ENCODE assay signal across 39 cellular contexts in genomic region chr2:239971115-239971514, GRCh38. TPM values are rescaled to one million over a fixed set of nuclear protein-coding genes. Genes with fewer than 3 reads are reported as not detected.
"Had no signal": no experiment of that assay in that cellular context is flagged by ENCODE, and none has a peak within 500 bp of the region (broad histone marks: within the 10 kb centered on the region; RNA-seq: fewer than 3 reads in every experiment).

No MANE protein-coding gene starts in this region.

- H3K4me3 ChIP-seq: adrenal gland, body of pancreas, breast epithelium had no signal

- H3K4me1 Mint-ChIP-seq: activated B cell treated with CpG ODN at 0.5 μM for 24 hours; activated naive CD8-positive, alpha-beta T cell treated with anti-CD3 and anti-CD28 coated beads for 36 hours; activated T-helper 17 cell treated with anti-CD3 and anti-CD28 coated beads, Interleukin-2, amount 50 U/mL, for 72 hours had no signal

- H3K27ac ChIP-seq: adrenal gland, body of pancreas, brain microvascular endothelial cell, breast epithelium, VCaP had no signal

- H3K27me3 Mint-ChIP-seq: activated B cell treated with CpG ODN at 0.5 μM for 24 hours; activated CD4-positive, alpha-beta memory T cell treated with anti-CD3 and anti-CD28 coated beads for 36 hours; activated CD4-positive, alpha-beta T cell treated with anti-CD3 and anti-CD28 coated beads, Interleukin-2, amount 10 ng/mL, durations not matched to agents 24 days and 14 days; activated CD8-positive, alpha-beta T cell treated with anti-CD3 and anti-CD28 coated beads for 36 hours; activated naive CD8-positive, alpha-beta T cell treated with anti-CD3 and anti-CD28 coated beads for 36 hours; activated T-helper 17 cell treated with anti-CD3 and anti-CD28 coated beads, Interleukin-2, amount 50 U/mL, for 72 hours had no signal

- H3K27me3 ChIP-seq: adrenal gland, body of pancreas, brain microvascular endothelial cell, breast epithelium had no signal

- ATAC-seq: activated CD8-positive, alpha-beta T cell treated with anti-CD3 and anti-CD28 coated beads for 36 hours; activated naive CD4-positive, alpha-beta T cell treated with anti-CD3 and anti-CD28 coated beads, Interleukin-2, amount 50 U/mL, for 72 hours; activated T-cell treated with anti-CD3 and anti-CD28 coated beads, Interleukin-2, amount 50 U/mL, for 4 hours; activated T-cell treated with anti-CD3 and anti-CD28 coated beads, Interleukin-2, amount 50 U/mL, for 72 hours; activated T-helper 17 cell treated with anti-CD3 and anti-CD28 coated beads, Interleukin-2, amount 50 U/mL, for 72 hours; body of pancreas had no signal

- H3K27ac Mint-ChIP-seq: activated B cell treated with CpG ODN at 0.5 μM for 24 hours; activated CD4-positive, alpha-beta memory T cell treated with anti-CD3 and anti-CD28 coated beads for 36 hours; activated CD4-positive, alpha-beta T cell treated with anti-CD3 and anti-CD28 coated beads, Interleukin-2, amount 10 ng/mL, durations not matched to agents 24 days and 14 days; activated CD8-positive, alpha-beta T cell treated with anti-CD3 and anti-CD28 coated beads for 36 hours; activated naive CD4-positive, alpha-beta T cell treated with anti-CD3 and anti-CD28 coated beads for 36 hours; activated naive CD4-positive, alpha-beta T cell treated with anti-CD3 and anti-CD28 coated beads, Interleukin-2, amount 50 U/mL, for 72 hours; activated naive CD8-positive, alpha-beta T cell treated with anti-CD3 and anti-CD28 coated beads for 36 hours; activated T-cell treated with anti-CD3 and anti-CD28 coated beads, Interleukin-2, amount 50 U/mL, for 72 hours; activated T-helper 1 cell treated with anti-CD3 and anti-CD28 coated beads, Interleukin-12 subunit alpha, Interleukin-12 subunit beta, Interleukin-2, Interleukin-4 antibody, amounts not matched to agents 30 ng/mL and 10 ng/mL and 1 ng/mL, durations not matched to agents 14 hours and 24 hours and 36 hours; activated T-helper 17 cell treated with anti-CD3 and anti-CD28 coated beads, Interleukin-2, amount 50 U/mL, for 72 hours; T-helper 1 cell treated with Interleukin-12 subunit alpha and Interleukin-12 subunit beta and Interleukin-4 antibody, amounts not matched to agents 30 μg/mL and 1 μg/mL, for 36 hours; T-helper 2 cell treated with Interferon-gamma antibody and Interleukin-4, amounts not matched to agents 5 μg/mL and 100 μg/mL, for 36 hours had no signal

- H3K4me1 ChIP-seq: adrenal gland, body of pancreas, breast epithelium had no signal

- DNase-seq: activated B cell treated with CpG ODN at 0.5 μM for 24 hours; activated CD4-positive, alpha-beta memory T cell treated with anti-CD3 and anti-CD28 coated beads for 36 hours; activated CD4-positive, alpha-beta T cell treated with anti-CD3 and anti-CD28 coated beads for 4 hours; activated CD4-positive, alpha-beta T cell treated with anti-CD3 and anti-CD28 coated beads, Interleukin-2, amount 10 ng/mL, durations not matched to agents 24 days and 14 days; activated CD4-positive, alpha-beta T cell treated with anti-CD3 and anti-CD28 coated beads, Interleukin-2, amount 50 U/mL, for 1 hour; activated CD4-positive, alpha-beta T cell treated with anti-CD3 and anti-CD28 coated beads, Interleukin-2, amount 50 U/mL, for 4 hours; activated CD4-positive, CD25-positive, alpha-beta regulatory T cell treated with anti-CD3 and anti-CD28 coated beads, Interleukin-2, amount 50 U/mL, for 72 hours; activated CD8-positive, alpha-beta memory T cell treated with anti-CD3 and anti-CD28 coated beads, Interleukin-2, amount 50 U/mL, for 4 hours; activated CD8-positive, alpha-beta T cell treated with anti-CD3 and anti-CD28 coated beads for 36 hours; activated effector memory CD4-positive, alpha-beta T cell treated with anti-CD3 and anti-CD28 coated beads, Interleukin-2, amount 50 U/mL, for 16 hours; activated gamma-delta T cell treated with Interleukin-2 at 50 U/mL for 16 hours; activated naive CD4-positive, alpha-beta T cell; activated naive CD4-positive, alpha-beta T cell treated with anti-CD3 and anti-CD28 coated beads for 36 hours; activated naive CD4-positive, alpha-beta T cell treated with anti-CD3 and anti-CD28 coated beads, Interleukin-2, amount 50 U/mL, for 16 hours; activated naive CD8-positive, alpha-beta T cell treated with anti-CD3 and anti-CD28 coated beads for 36 hours; activated T-cell treated with anti-CD3 and anti-CD28 coated beads for 4 hours; activated T-cell treated with anti-CD3 and anti-CD28 coated beads, Interleukin-2, amount 50 U/mL, for 1 hour; activated T-cell treated with anti-CD3 and anti-CD28 coated beads, Interleukin-2, amount 50 U/mL, for 4 hours; activated T-cell treated with anti-CD3 and anti-CD28 coated beads, Interleukin-2, amount 50 U/mL, for 72 hours; adrenal gland; amniotic stem cell; aorta; body of pancreas; brain microvascular endothelial cell; central memory CD4-positive, alpha-beta T cell; T-helper 1 cell; T-helper 2 cell; T-helper 9 cell had no signal

- H3K4me3 Mint-ChIP-seq: activated B cell treated with CpG ODN at 0.5 μM for 24 hours; activated CD4-positive, alpha-beta memory T cell treated with anti-CD3 and anti-CD28 coated beads for 36 hours; activated CD4-positive, alpha-beta T cell treated with anti-CD3 and anti-CD28 coated beads, Interleukin-2, amount 10 ng/mL, durations not matched to agents 24 days and 14 days; activated CD8-positive, alpha-beta T cell treated with anti-CD3 and anti-CD28 coated beads for 36 hours; activated naive CD4-positive, alpha-beta T cell treated with anti-CD3 and anti-CD28 coated beads for 36 hours; activated naive CD8-positive, alpha-beta T cell treated with anti-CD3 and anti-CD28 coated beads for 36 hours; activated T-cell treated with anti-CD3 and anti-CD28 coated beads, Interleukin-2, amount 50 U/mL, for 4 hours; activated T-cell treated with anti-CD3 and anti-CD28 coated beads, Interleukin-2, amount 50 U/mL, for 72 hours; activated T-helper 1 cell treated with anti-CD3 and anti-CD28 coated beads, Interleukin-12 subunit alpha, Interleukin-12 subunit beta, Interleukin-2, Interleukin-4 antibody, amounts not matched to agents 30 ng/mL and 10 ng/mL and 1 ng/mL, durations not matched to agents 14 hours and 24 hours and 36 hours; activated T-helper 17 cell treated with anti-CD3 and anti-CD28 coated beads, Interleukin-2, amount 50 U/mL, for 72 hours; T-helper 1 cell treated with Interleukin-12 subunit alpha and Interleukin-12 subunit beta and Interleukin-4 antibody, amounts not matched to agents 30 μg/mL and 1 μg/mL, for 36 hours; T-helper 2 cell treated with Interferon-gamma antibody and Interleukin-4, amounts not matched to agents 5 μg/mL and 100 μg/mL, for 36 hours had no signal

RNA-seq across cellular contexts. Expression of gene OR6B2, which starts 59.1 kb away (rescaled TPM):
- total RNA-seq: activated B cell treated with CpG ODN at 0.5 μM for 24 hours; activated CD4-positive, alpha-beta memory T cell treated with anti-CD3 and anti-CD28 coated beads for 36 hours; activated CD4-positive, alpha-beta T cell treated with anti-CD3 and anti-CD28 coated beads, Interleukin-2, amount 10 ng/mL, durations not matched to agents 24 days and 14 days; activated CD8-positive, alpha-beta memory T cell treated with anti-CD3 and anti-CD28 coated beads for 36 hours; activated CD8-positive, alpha-beta T cell treated with anti-CD3 and anti-CD28 coated beads for 36 hours; activated naive CD4-positive, alpha-beta T cell treated with anti-CD3 and anti-CD28 coated beads for 36 hours; activated naive CD4-positive, alpha-beta T cell treated with anti-CD3 and anti-CD28 coated beads, Interleukin-2, amount 50 U/mL, for 72 hours; activated naive CD8-positive, alpha-beta T cell treated with anti-CD3 and anti-CD28 coated beads for 36 hours; activated T-cell treated with anti-CD3 and anti-CD28 coated beads, Interleukin-2, amount 50 U/mL, for 4 hours; activated T-cell treated with anti-CD3 and anti-CD28 coated beads, Interleukin-2, amount 50 U/mL, for 72 hours; activated T-helper 1 cell treated with anti-CD3 and anti-CD28 coated beads, Interleukin-12 subunit alpha, Interleukin-12 subunit beta, Interleukin-2, Interleukin-4 antibody, amounts not matched to agents 30 ng/mL and 10 ng/mL and 1 ng/mL, durations not matched to agents 14 hours and 24 hours and 36 hours; activated T-helper 17 cell treated with anti-CD3 and anti-CD28 coated beads, Interleukin-2, amount 50 U/mL, for 72 hours; adrenal gland; aorta; astrocyte; body of pancreas; breast epithelium; cardiac septum; cerebellum had no signal
- polyA plus RNA-seq: aorta had no signal
